Comparison of ENCODE assay signal across 13 cellular contexts in genomic region chr10:46020344-46020656, GRCh38. TPM values are rescaled to one million over a fixed set of nuclear protein-coding genes. Genes with fewer than 3 reads are reported as not detected.
DNase-seq lines count a peak whose midpoint lies in the region; ATAC-seq and TF ChIP-seq lines count a peak whose summit lies in the region.
"Had no signal": no experiment of that assay in that cellular context is flagged by ENCODE, and none has a peak within 500 bp of the region (broad histone marks: within the 10 kb centered on the region; RNA-seq: fewer than 3 reads in every experiment).

No MANE protein-coding gene starts in this region.

- no peak overlapping the region for H3K27ac Mint-ChIP-seq in activated naive CD8-positive, alpha-beta T cell treated with anti-CD3 and anti-CD28 coated beads, Interleukin-2, amount 10 ng/mL, durations not matched to agents 7 days and 5 days

- H3K27me3 Mint-ChIP-seq in activated naive CD8-positive, alpha-beta T cell treated with anti-CD3 and anti-CD28 coated beads, Interleukin-2, amount 10 ng/mL, durations not matched to agents 7 days and 5 days, result no peaks in the 10 kb centered on the region

- TF ChIP-seq CTCF in gastrocnemius medialis (IDR thresholded peaks at IDR 0.05 in 4 of 5, conservative IDR thresholded peaks at IDR 0.05 in 1 of 5), result no peak

- peaks cover 94% of the 10 kb centered on the region for H3K79me2 ChIP-seq in GM23248 (ENCODE audit: insufficient read depth)

- H3K9ac ChIP-seq in GM23248, result peak overlapping the region; percentile 55; the same call in 1 of the 2 replicates

- peak overlapping the region; percentile 47 for H3K4me3 Mint-ChIP-seq in activated naive CD8-positive, alpha-beta T cell treated with anti-CD3 and anti-CD28 coated beads, Interleukin-2, amount 10 ng/mL, durations not matched to agents 7 days and 5 days

- H3K9me3 Mint-ChIP-seq in activated naive CD8-positive, alpha-beta T cell treated with anti-CD3 and anti-CD28 coated beads, Interleukin-2, amount 10 ng/mL, durations not matched to agents 7 days and 5 days, result no peaks in the 10 kb centered on the region
- H3K9me3 Mint-ChIP-seq: HFFc6 had no signal

- H3K9me3 ChIP-seq in GM23248 (ENCODE audit: low read depth) (no peaks in the 10 kb centered on the region), right cardiac atrium (ENCODE audit: control insufficient read depth, low read length) (no peaks in the 10 kb centered on the region), gastrocnemius medialis (no peaks in the 10 kb centered on the region)

- H3K36me3 ChIP-seq in GM23248 (ENCODE audit: low read depth) (peaks cover 11% of the 10 kb centered on the region), gastrocnemius medialis (peaks cover 0 to 3% of the 10 kb centered on the region in 2 donors)

- POLR2A ChIA-PET in activated naive CD8-positive, alpha-beta T cell treated with anti-CD3 and anti-CD28 coated beads, Interleukin-2, amount 10 ng/mL, durations not matched to agents 7 days and 5 days (lab: Charles Lee), result no interaction called here

- no peaks in the 10 kb centered on the region; the same call in 1 of the 2 replicates for H4K20me1 ChIP-seq in GM23248 (ENCODE audit: insufficient read depth)

- peaks cover 90% of the 10 kb centered on the region for H3K4me1 ChIP-seq in GM23248 (ENCODE audit: insufficient read depth)
- H3K4me1 ChIP-seq in right cardiac atrium (ENCODE audit: control insufficient read depth, insufficient read depth, low read length), result peaks cover 10% of the 10 kb centered on the region
- H3K4me1 ChIP-seq in gastrocnemius medialis, result peaks cover 85 to 92% of the 10 kb centered on the region in 2 donors

- no peaks in the 10 kb centered on the region for H3K27me3 ChIP-seq in GM23248 (replicated peaks; ENCODE audit: insufficient read depth)
- no peaks in the 10 kb centered on the region for H3K27me3 ChIP-seq in right cardiac atrium (ENCODE audit: control insufficient read depth, insufficient read depth)
- no peaks in the 10 kb centered on the region for H3K27me3 ChIP-seq in gastrocnemius medialis

- H3K36me3 Mint-ChIP-seq in activated naive CD8-positive, alpha-beta T cell treated with anti-CD3 and anti-CD28 coated beads, Interleukin-2, amount 10 ng/mL, durations not matched to agents 7 days and 5 days, result peaks cover 14% of the 10 kb centered on the region

- DNase-seq in GM23248 (no peak), right cardiac atrium (no peak), gastrocnemius medialis (no peak), iPS-NIHi11 (ENCODE audit: low spot score) (no peak), HuH-7 (ENCODE audit: low spot score) (no peak), islet precursor cell (no peak)
- no peak for DNase-seq in activated naive CD8-positive, alpha-beta T cell treated with anti-CD3 and anti-CD28 coated beads, Interleukin-2, amount 10 ng/mL, durations not matched to agents 7 days and 5 days
- DNase-seq: foreskin melanocyte, T-helper 9 cell had no signal

- TF ChIP-seq POLR2A in gastrocnemius medialis (IDR thresholded peaks at IDR 0.05), result no peak

- peaks cover 71% of the 10 kb centered on the region for H3F3A ChIP-seq in GM23248 (ENCODE audit: insufficient read depth)

- no peak for ATAC-seq in activated naive CD8-positive, alpha-beta T cell treated with anti-CD3 and anti-CD28 coated beads, Interleukin-2, amount 10 ng/mL, durations not matched to agents 7 days and 5 days (ENCODE audit: low read depth)
- no peak for ATAC-seq in right cardiac atrium
- ATAC-seq in gastrocnemius medialis, result no peak
- no peak for ATAC-seq in GM19351 (IDR thresholded peaks at IDR 0.05; ENCODE audit: unreplicated experiment)

- H3K4me1 Mint-ChIP-seq in activated naive CD8-positive, alpha-beta T cell treated with anti-CD3 and anti-CD28 coated beads, Interleukin-2, amount 10 ng/mL, durations not matched to agents 7 days and 5 days, result peaks cover 44% of the 10 kb centered on the region

- H3K9me2 ChIP-seq in GM23248 (ENCODE audit: insufficient read depth), result no peaks in the 10 kb centered on the region

- no peak overlapping the region for H2AFZ ChIP-seq in GM23248

- no peak overlapping the region for H3K4me3 ChIP-seq in GM23248
- H3K4me3 ChIP-seq in right cardiac atrium (ENCODE audit: low read length), result no peak overlapping the region
- no peak overlapping the region for H3K4me3 ChIP-seq in gastrocnemius medialis

- intact Hi-C loops in right cardiac atrium (cut with DNase I), result no loop called here
- intact Hi-C loops in gastrocnemius medialis (cut with DNase I; ENCODE audit: low total_unique reads), result loop anchor here (5.0 to 10.0 kb wide), 2 partner anchors 38 to 1015 kb away; partner anchors contain the start of gene ZNF22

- in situ Hi-C loops in GM23248 (cut with MboI), result no loop called here
- in situ Hi-C loops in gastrocnemius medialis (cut with MboI; ENCODE audit: low sequenced_read_pairs in 4 of 4), result loop anchor here in 1 of 4 donors (25.0 kb wide), 1 partner anchor 1033 kb away; the partner anchor contains the start of gene DEPP1

- 95 to 98% methylated on average over 3 of the region's 3 CpGs for WGBS in GM23248 (ENCODE audit: low coverage in 1 of 2, low lambda C conversion rate in 2 of 2, missing lambda C conversion rate in 2 of 2), 2 experiments
- 54% methylated on average over 3 of the region's 3 CpGs for WGBS in right cardiac atrium

- H3K4me2 ChIP-seq in GM23248 (ENCODE audit: unreplicated experiment), result peak overlapping the region; percentile 40

- peak overlapping the region; percentile 95 for H3K27ac ChIP-seq in GM23248
- peak overlapping the region; percentile 95 for H3K27ac ChIP-seq in right cardiac atrium (ENCODE audit: low read length)
- H3K27ac ChIP-seq in gastrocnemius medialis, result peak overlapping the region; percentile 38 to 96 (median 90)

RNA-seq across cellular contexts. Expression of gene NCOA4, which starts 10.1 kb away (rescaled TPM):
- 164 and 170 TPM in 2 replicates for total RNA-seq in GM23248 (2014; rRNA removed; shearing (Covaris generic))
- polyA plus RNA-seq in GM23248 (2016; fragmentation: Nextera tagmentation; extraction: Ambion mirVana), result 112 and 113 TPM in 2 replicates
- 100 to 1,000 TPM; 102 to 106 TPM for total RNA-seq in activated naive CD8-positive, alpha-beta T cell treated with anti-CD3 and anti-CD28 coated beads, Interleukin-2, amount 10 ng/mL, durations not matched to agents 7 days and 5 days
- total RNA-seq in right cardiac atrium, result 100 to 1,000 TPM; 173 to 233 (median 222) TPM
- 93.7 TPM for polyA plus RNA-seq in right cardiac atrium
- 100 to 1,000 TPM; 139 to 173 (median 157) TPM for total RNA-seq in gastrocnemius medialis

RNA-seq across cellular contexts. Expression of gene MSMB, which starts 25.8 kb away (rescaled TPM):
- not detected in 2 replicates for total RNA-seq in GM23248 (2014; rRNA removed; shearing (Covaris generic))
- polyA plus RNA-seq in GM23248 (2016; fragmentation: Nextera tagmentation; extraction: Ambion mirVana), result not detected in 2 replicates
- not detected for total RNA-seq in activated naive CD8-positive, alpha-beta T cell treated with anti-CD3 and anti-CD28 coated beads, Interleukin-2, amount 10 ng/mL, durations not matched to agents 7 days and 5 days
- total RNA-seq in right cardiac atrium, result not detected
- polyA plus RNA-seq in right cardiac atrium, result not detected
- not detected for total RNA-seq in gastrocnemius medialis
- total RNA-seq: chondrocyte, mammary epithelial cell had no signal
- polyA plus RNA-seq: mammary epithelial cell had no signal

RNA-seq across cellular contexts. Expression of gene TIMM23, which starts 48.0 kb away (rescaled TPM):
- 75.2 and 104 TPM in 2 replicates for total RNA-seq in GM23248 (2014; rRNA removed; shearing (Covaris generic))
- polyA plus RNA-seq in GM23248 (2016; fragmentation: Nextera tagmentation; extraction: Ambion mirVana) (145 and 147 TPM in 2 replicates), right cardiac atrium (117 TPM)
- 10 to 100 TPM; 42.7 to 43.8 TPM for total RNA-seq in activated naive CD8-positive, alpha-beta T cell treated with anti-CD3 and anti-CD28 coated beads, Interleukin-2, amount 10 ng/mL, durations not matched to agents 7 days and 5 days
- total RNA-seq in right cardiac atrium (10 to 100 TPM; 61.2 to 75.7 (median 68.3) TPM), gastrocnemius medialis (100 to 1,000 TPM; 105 to 134 (median 126) TPM)
